ENCODE assay signal across 1 cellular context in genomic region chr5:76813982-76814562, GRCh38.
TF ChIP-seq lines count a peak whose summit lies in the region.

No MANE protein-coding gene starts in this region.

TF ChIP-seq in HepG2, 621 proteins besides CTCF, POLR2A, EP300 and RAD21:
- TF ChIP-seq, protein P1, sequence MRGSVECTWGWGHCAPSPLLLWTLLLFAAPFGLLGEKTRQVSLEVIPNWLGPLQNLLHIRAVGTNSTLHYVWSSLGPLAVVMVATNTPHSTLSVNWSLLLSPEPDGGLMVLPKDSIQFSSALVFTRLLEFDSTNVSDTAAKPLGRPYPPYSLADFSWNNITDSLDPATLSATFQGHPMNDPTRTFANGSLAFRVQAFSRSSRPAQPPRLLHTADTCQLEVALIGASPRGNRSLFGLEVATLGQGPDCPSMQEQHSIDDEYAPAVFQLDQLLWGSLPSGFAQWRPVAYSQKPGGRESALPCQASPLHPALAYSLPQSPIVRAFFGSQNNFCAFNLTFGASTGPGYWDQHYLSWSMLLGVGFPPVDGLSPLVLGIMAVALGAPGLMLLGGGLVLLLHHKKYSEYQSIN (CRISPR knock-in tag; IDR thresholded peaks at IDR 0.05; ENCODE audit: borderline replicate concordance) = no peak
- TF ChIP-seq FOXJ3 (CRISPR knock-in tag; IDR thresholded peaks at IDR 0.05; ENCODE audit: borderline replicate concordance) (no peak), ZNF382 (CRISPR knock-in tag; IDR thresholded peaks at IDR 0.05; ENCODE audit: borderline replicate concordance) (no peak), SOX13 (IDR thresholded peaks at IDR 0.05) (no peak), SOX13 (CRISPR knock-in tag; conservative IDR thresholded peaks at IDR 0.05 in 1 of 2, IDR thresholded peaks at IDR 0.05 in 1 of 2) (no peak), CENPT (CRISPR knock-in tag; IDR thresholded peaks at IDR 0.05; ENCODE audit: low read depth) (no peak), ZNF552 (CRISPR knock-in tag; IDR thresholded peaks at IDR 0.05; ENCODE audit: borderline replicate concordance) (no peak), TBL1XR1 (IDR thresholded peaks at IDR 0.05; ENCODE audit: borderline replicate concordance, low read length, partially characterized antibody) (no peak), ISL2 (CRISPR knock-in tag; IDR thresholded peaks at IDR 0.05) (no peak), ZNF276 (CRISPR knock-in tag; IDR thresholded peaks at IDR 0.05; ENCODE audit: low read depth) (no peak), HNRNPUL1 (IDR thresholded peaks at IDR 0.05; ENCODE audit: low read depth, low read length) (no peak)
